Comparison of ENCODE assay signal across 1 cellular context in the genomic region with DNA sequence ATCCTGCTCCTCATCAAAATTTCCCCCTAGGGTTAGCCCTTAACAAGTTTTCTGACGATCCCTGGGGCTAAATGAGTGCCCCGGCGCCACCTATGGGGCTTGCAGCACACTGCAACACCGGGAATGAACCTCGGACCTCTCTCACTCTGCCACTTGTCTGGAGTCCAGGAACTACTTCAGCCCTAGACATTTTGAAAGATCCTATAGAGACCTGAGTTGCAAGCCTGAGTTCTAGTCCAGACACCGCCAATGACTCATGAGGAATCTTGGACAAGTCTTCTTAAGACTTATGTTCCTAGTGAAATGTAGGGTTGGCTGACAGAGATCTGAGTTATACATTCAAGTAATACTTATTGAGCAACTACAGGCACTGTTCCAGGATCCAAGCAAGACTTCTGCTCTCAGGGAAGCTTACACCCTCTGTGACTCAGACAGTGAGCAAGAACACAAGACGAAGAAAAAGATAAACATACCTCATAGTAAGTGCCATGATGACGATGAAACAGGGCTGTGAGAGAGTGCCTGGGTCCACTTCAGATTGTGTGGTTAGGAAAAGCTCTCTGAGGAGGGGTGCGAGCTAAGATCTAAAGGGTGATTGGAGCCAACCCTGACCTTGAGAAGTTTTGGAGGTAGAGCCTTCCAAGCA.
TF ChIP-seq lines count a peak whose summit lies in the region.

No MANE protein-coding gene starts in this region.

TF ChIP-seq in HCT116, 20 proteins besides CTCF, POLR2A, EP300 and RAD21 (continued from another document):
- TF ChIP-seq EZH2phosphoT487 (IDR thresholded peaks at IDR 0.05; ENCODE audit: borderline replicate concordance): no peak
- TF ChIP-seq, protein P1, sequence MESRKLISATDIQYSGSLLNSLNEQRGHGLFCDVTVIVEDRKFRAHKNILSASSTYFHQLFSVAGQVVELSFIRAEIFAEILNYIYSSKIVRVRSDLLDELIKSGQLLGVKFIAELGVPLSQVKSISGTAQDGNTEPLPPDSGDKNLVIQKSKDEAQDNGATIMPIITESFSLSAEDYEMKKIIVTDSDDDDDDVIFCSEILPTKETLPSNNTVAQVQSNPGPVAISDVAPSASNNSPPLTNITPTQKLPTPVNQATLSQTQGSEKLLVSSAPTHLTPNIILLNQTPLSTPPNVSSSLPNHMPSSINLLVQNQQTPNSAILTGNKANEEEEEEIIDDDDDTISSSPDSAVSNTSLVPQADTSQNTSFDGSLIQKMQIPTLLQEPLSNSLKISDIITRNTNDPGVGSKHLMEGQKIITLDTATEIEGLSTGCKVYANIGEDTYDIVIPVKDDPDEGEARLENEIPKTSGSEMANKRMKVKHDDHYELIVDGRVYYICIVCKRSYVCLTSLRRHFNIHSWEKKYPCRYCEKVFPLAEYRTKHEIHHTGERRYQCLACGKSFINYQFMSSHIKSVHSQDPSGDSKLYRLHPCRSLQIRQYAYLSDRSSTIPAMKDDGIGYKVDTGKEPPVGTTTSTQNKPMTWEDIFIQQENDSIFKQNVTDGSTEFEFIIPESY (IDR thresholded peaks at IDR 0.05; ENCODE audit: extremely low read depth, insufficient replicate concordance, low read length): no peak
- TF ChIP-seq CBX3 (IDR thresholded peaks at IDR 0.05; ENCODE audit: low read depth): peak; percentile 36; the same call in 1 of the 2 replicates
- TF ChIP-seq, protein P2, sequence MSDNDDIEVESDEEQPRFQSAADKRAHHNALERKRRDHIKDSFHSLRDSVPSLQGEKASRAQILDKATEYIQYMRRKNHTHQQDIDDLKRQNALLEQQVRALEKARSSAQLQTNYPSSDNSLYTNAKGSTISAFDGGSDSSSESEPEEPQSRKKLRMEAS (IDR thresholded peaks at IDR 0.05): peak; percentile 20; the same call in 1 of the 2 replicates
TF ChIP-seq in HCT116: peak in this region for 7.
